In genomic region chr18:62717059-62717849, GRCh38 we compare ENCODE assay signal across 1 cellular context.
TF ChIP-seq lines count a peak whose summit lies in the region.

No MANE protein-coding gene starts in this region.

TF ChIP-seq in HCT116, 20 proteins besides CTCF, POLR2A, EP300 and RAD21 (continued from another document):
- TF ChIP-seq ZBTB33 (IDR thresholded peaks at IDR 0.05; ENCODE audit: extremely low read depth, insufficient replicate concordance, low read length) (no peak), REST (IDR thresholded peaks at IDR 0.05; ENCODE audit: low read depth) (no peak), ELF1 (IDR thresholded peaks at IDR 0.05; ENCODE audit: borderline replicate concordance, low read depth) (no peak), CEBPB (IDR thresholded peaks at IDR 0.05; ENCODE audit: low read depth) (no peak), JUND (IDR thresholded peaks at IDR 0.05) (no peak), MAX (IDR thresholded peaks at IDR 0.05) (no peak), CBX3 (IDR thresholded peaks at IDR 0.05; ENCODE audit: low read depth) (no peak), ZFX (IDR thresholded peaks at IDR 0.05) (no peak), YY1 (IDR thresholded peaks at IDR 0.05; ENCODE audit: extremely low read depth, insufficient replicate concordance, low read depth, low read length) (no peak), EZH2 (IDR thresholded peaks at IDR 0.05) (no peak), TCF7L2 (IDR thresholded peaks at IDR 0.05; ENCODE audit: borderline replicate concordance, extremely low read depth, insufficient read depth, insufficient read length) (no peak)
